Comparison of ENCODE assay signal across 21 cellular contexts in genomic region chr11:116646191-116646590, GRCh38.
"Had no signal": no experiment of that assay in that cellular context is flagged by ENCODE, and none has a peak within 500 bp of the region (broad histone marks: within the 10 kb centered on the region; RNA-seq: fewer than 3 reads in every experiment).

No MANE protein-coding gene starts in this region.

- H3K27ac Mint-ChIP-seq: IgD-negative memory B cell had no signal

- H3K4me3 ChIP-seq: K562 had no signal

- H3K4me1 Mint-ChIP-seq: IgD-negative memory B cell had no signal

- H3K9ac ChIP-seq: KMS-11, SK-N-SH had no signal

- DNase-seq: Kasumi-1, MM.1S, NCI-H1092 treated with DMSO at 0.1 percent for 48 hours, NCI-H1436, NCI-H187, NCI-H2029, NCI-H2081 treated with DMSO at 0.1 percent for 48 hours, NCI-H2171, NCI-H226, NCI-H446, NCI-H510A, NCI-H524 treated with DMSO at 0.1 percent for 48 hours, NCI-H69, NCI-H774, RPMI8226, SHP77, SK-N-SH, SW 1271 had no signal

- H3K9me3 ChIP-seq: SK-N-SH had no signal

- H3K4me3 Mint-ChIP-seq: IgD-negative memory B cell had no signal

- H3K27ac ChIP-seq: KMS-11 had no signal

- H3K36me3 Mint-ChIP-seq: IgD-negative memory B cell had no signal

- H3K4me2 ChIP-seq: KMS-11, SK-N-SH had no signal
